In the genomic region with DNA sequence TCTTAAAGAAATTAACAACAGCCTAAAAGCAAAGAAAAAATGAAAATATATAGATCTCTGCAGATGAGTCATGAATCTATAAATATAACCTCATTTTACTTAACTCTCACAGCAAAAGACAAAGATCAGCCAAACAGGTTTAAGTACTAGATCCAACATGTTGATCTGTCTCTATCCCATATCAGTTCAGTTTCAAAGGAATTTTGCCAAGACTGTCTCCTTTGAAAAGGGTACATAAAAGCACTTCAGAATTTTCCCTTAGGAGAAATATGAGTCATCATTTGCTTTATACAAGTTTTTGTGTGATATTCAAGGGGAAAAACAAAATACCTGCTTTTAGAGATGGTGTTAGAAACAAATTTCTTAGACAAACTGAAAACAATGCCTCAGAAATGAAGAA, we compare ENCODE assay signal across 25 cellular contexts.
DNase-seq lines count a peak whose midpoint lies in the region; ATAC-seq lines count a peak whose summit lies in the region.
"Had no signal": no experiment of that assay in that cellular context is flagged by ENCODE, and none has a peak within 500 bp of the region (broad histone marks: within the 10 kb centered on the region; RNA-seq: fewer than 3 reads in every experiment).

No MANE protein-coding gene starts in this region.

- no peaks in the 10 kb centered on the region for H3K27me3 ChIP-seq in SJSA1 (replicated peaks)
- H3K27me3 ChIP-seq: ascending aorta, tibial artery had no signal

- ATAC-seq in GM19023 (IDR thresholded peaks at IDR 0.05; ENCODE audit: unreplicated experiment), result no peak
- ATAC-seq: GM12878; GM23338; mucosa of descending colon; natural killer cell treated with Interleukin-12 subunit alpha and Interleukin-12 subunit beta and Interleukin-15 and Interleukin-18, amount 100 ng/mL, for 72 hours had no signal

- DNase-seq in A172 (ENCODE audit: low spot score) (peak; percentile 23), HS-5 (ENCODE audit: low read depth) (peak; percentile 33), SJSA1 (ENCODE audit: low read depth in 1 of 2, low spot score in 2 of 2) (peak in 1 of 2 experiments; percentile 51), foreskin melanocyte (peak; percentile 9), RPMI8226 (no peak), C1 segment of cervical spinal cord (lab: John Stamatoyannopoulos, UW) (no peak)
- DNase-seq in stimulated activated CD4-positive, alpha-beta T cell treated with anti-CD3 and anti-CD28 coated beads, Interleukin-2, amount 100 ng/mL, for 48 hours, result no peak
- DNase-seq: activated CD4-positive, alpha-beta T cell treated with anti-CD3 and anti-CD28 coated beads for 48 hours; activated CD8-positive, alpha-beta memory T cell treated with anti-CD3 and anti-CD28 coated beads for 24 hours; activated effector memory CD4-positive, alpha-beta T cell treated with Interleukin-2 at 50 U/mL for 16 hours; activated naive CD8-positive, alpha-beta T cell treated with anti-CD3 and anti-CD28 coated beads for 36 hours; CD8-positive, alpha-beta memory T cell; DND-41; head of caudate nucleus; mucosa of descending colon; NCI-H1436 treated with DMSO at 0.1 percent for 48 hours; retina; small intestine; stimulated activated CD4-positive, alpha-beta T cell treated with anti-CD3 and anti-CD28 coated beads, Interleukin-2, amount 100 ng/mL, for 24 hours; tibial artery had no signal

- H3K9me3 ChIP-seq in SJSA1 (replicated peaks), result no peaks in the 10 kb centered on the region
- H3K9me3 ChIP-seq: ascending aorta, mucosa of descending colon, tibial artery had no signal

- no peak overlapping the region for H3K4me3 ChIP-seq in SJSA1
- H3K4me3 ChIP-seq: ascending aorta, GM12878, GM23338, mucosa of descending colon, tibial artery had no signal

- no peaks in the 10 kb centered on the region for H3K36me3 ChIP-seq in SJSA1
- H3K36me3 ChIP-seq: ascending aorta, tibial artery had no signal

- H3K4me1 ChIP-seq in SJSA1 (replicated peaks), result peaks cover 30% of the 10 kb centered on the region
- H3K4me1 ChIP-seq: ascending aorta, tibial artery had no signal

- H3K27ac ChIP-seq in SJSA1, result peak overlapping the region; percentile 2
- H3K27ac ChIP-seq: ascending aorta, tibial artery had no signal

Comparison
In these comparisons a context has a peak if more than half of its experiments do, and no peak if none do; other contexts are left out.
1. DNase-seq: peak in A172 (single experiment), HS-5 (single experiment) and foreskin melanocyte (single experiment); none in RPMI8226 (single experiment), stimulated activated CD4-positive, alpha-beta T cell treated with anti-CD3 and anti-CD28 coated beads, Interleukin-2, amount 100 ng/mL, for 48 hours (0 of 2) and C1 segment of cervical spinal cord (0 of 14).